ENCODE assay signal across 22 cellular contexts in genomic region chr14:28690029-28690683, GRCh38.
DNase-seq lines count a peak whose midpoint lies in the region; ATAC-seq lines count a peak whose summit lies in the region.
"Had no signal": no experiment of that assay in that cellular context is flagged by ENCODE, and none has a peak within 500 bp of the region (broad histone marks: within the 10 kb centered on the region; RNA-seq: fewer than 3 reads in every experiment).

No MANE protein-coding gene starts in this region.

- no peak for ATAC-seq in GM21381 (IDR thresholded peaks at IDR 0.05; ENCODE audit: unreplicated experiment)
- no peak for ATAC-seq in GM21723 (IDR thresholded peaks at IDR 0.05; ENCODE audit: unreplicated experiment)
- no peak for ATAC-seq in HG03280 (IDR thresholded peaks at IDR 0.05; ENCODE audit: unreplicated experiment)
- ATAC-seq: GM23338, PC-3, SK-N-SH treated with all-trans-retinoic acid at 6 μM for 48 hours, T-helper 17 cell had no signal

- DNase-seq in NCI-H187 treated with DMSO at 0.1 percent for 48 hours (lab: John Stamatoyannopoulos, UW), result peak; percentile 37
- DNase-seq in NCI-H187 (lab: John Stamatoyannopoulos, UW), result no peak
- DNase-seq in COR-L47 (lab: John Stamatoyannopoulos, UW), result peak; percentile 24
- DNase-seq in NCI-H2081 (lab: John Stamatoyannopoulos, UW), result peak; percentile 44 to 86
- DNase-seq in NCI-H69 (lab: John Stamatoyannopoulos, UW), result peak; percentile 95
- DNase-seq: 8988T; CD4-positive, CD25-positive, alpha-beta regulatory T cell; Karpas-422; NCI-H1092 treated with DMSO at 0.1 percent for 48 hours; NCI-H1694; NCI-H2171; NCI-H226; NCI-H524; PC-3; SJCRH30; T-helper 17 cell; T1000 had no signal

Comparison
In these comparisons a context has a peak if more than half of its experiments do, and no peak if none do; other contexts are left out.
1. DNase-seq: peak in NCI-H187 treated with DMSO at 0.1 percent for 48 hours (single experiment), COR-L47 (single experiment), NCI-H2081 (2 of 2) and NCI-H69 (single experiment); none in NCI-H187 (0 of 2).